In genomic region chr9:125438506-125439433, GRCh38 we compare ENCODE assay signal across 21 cellular contexts.
DNase-seq lines count a peak whose midpoint lies in the region; ATAC-seq, FAIRE-seq and TF ChIP-seq lines count a peak whose summit lies in the region.
"Had no signal": no experiment of that assay in that cellular context is flagged by ENCODE, and none has a peak within 500 bp of the region (broad histone marks: within the 10 kb centered on the region; RNA-seq: fewer than 3 reads in every experiment).

No MANE protein-coding gene starts in this region.

- H3K36me3 ChIP-seq in HepG2 (replicated peaks in 1 of 2; ENCODE audit: control insufficient read depth in 1 of 2, insufficient read depth in 2 of 2, low read length in 2 of 2) (peaks cover 4 to 11% of the 10 kb centered on the region in 2 experiments; a peak in 3 of 5 replicates), right lobe of liver (peaks cover 0 to 3% (median 0%) of the 10 kb centered on the region in 4 donors), hepatocyte (replicated peaks; ENCODE audit: insufficient read depth, low read depth) (no peaks in the 10 kb centered on the region)
- H3K36me3 ChIP-seq: MG63 had no signal

- DNase-seq in HepG2 (ENCODE audit: low spot score) (no peak), right lobe of liver (no peak), cerebellar nuclear complex (lab: John Stamatoyannopoulos, UW) (peak; percentile 24 to 42), mesenteric fat pad (ENCODE audit: low spot score) (peak; percentile 81), globus pallidus (ENCODE audit: low spot score) (no peak), hepatocyte (ENCODE audit: low spot score) (no peak)
- DNase-seq in central memory CD4-positive, alpha-beta T cell, result no peak
- DNase-seq: AML-193; CD4-positive, CD25-positive, alpha-beta regulatory T cell; GF-D8; KG1; MG63; NCI-H1105 treated with DMSO at 0.1 percent for 48 hours; NCI-H187 treated with DMSO at 0.1 percent for 48 hours; NCI-H2171; NCI-H446 treated with DMSO at 0.1 percent for 48 hours; NCI-H748 treated with DMSO at 0.1 percent for 48 hours; SIG-M5 had no signal

- H3K9me2 ChIP-seq in hepatocyte (replicated peaks; ENCODE audit: insufficient read depth), result no peaks in the 10 kb centered on the region

- H3K4me1 ChIP-seq in HepG2 (ENCODE audit: insufficient read depth, low read length), result no peaks in the 10 kb centered on the region
- no peaks in the 10 kb centered on the region for H3K4me1 ChIP-seq in right lobe of liver
- no peaks in the 10 kb centered on the region for H3K4me1 ChIP-seq in hepatocyte (ENCODE audit: insufficient read depth)

- no peak overlapping the region for H3K27ac ChIP-seq in HepG2 (ENCODE audit: extremely low read length, insufficient read depth, low read length)
- no peak overlapping the region for H3K27ac ChIP-seq in right lobe of liver
- no peak overlapping the region for H3K27ac ChIP-seq in hepatocyte

- intact Hi-C loops in HepG2 (cut with micrococcal nuclease; ENCODE audit: unreplicated experiment), result no loop called here
- intact Hi-C loops in right lobe of liver (cut with DNase I), result no loop called here

- no peak for TF ChIP-seq RAD21 in HepG2 (CRISPR knock-in tag; IDR thresholded peaks at IDR 0.05)

- H3K27me3 ChIP-seq in HepG2 (ENCODE audit: control insufficient read depth in 1 of 2, insufficient read depth in 2 of 2, low read length in 2 of 2), result no peaks in the 10 kb centered on the region
- no peaks in the 10 kb centered on the region for H3K27me3 ChIP-seq in right lobe of liver
- no peaks in the 10 kb centered on the region for H3K27me3 ChIP-seq in hepatocyte
- H3K27me3 ChIP-seq: MG63 had no signal

- no peaks in the 10 kb centered on the region for H4K20me1 ChIP-seq in HepG2 (ENCODE audit: insufficient read depth, low read length)
- H4K20me1 ChIP-seq in hepatocyte (ENCODE audit: insufficient read depth, poor library complexity, severe bottlenecking), result no peaks in the 10 kb centered on the region

- no TSS peak for BruUV-seq in HepG2 (replicated peaks; lab: Mats Ljungman, UMichigan)

- no peak overlapping the region for H3K9ac ChIP-seq in HepG2 (ENCODE audit: insufficient read depth, low read depth, low read length)

- ATAC-seq in HepG2 (no peak), right lobe of liver (no peak), HG03139 (IDR thresholded peaks at IDR 0.05; ENCODE audit: unreplicated experiment) (no peak)
- ATAC-seq: HCT116, Panc1 had no signal

- H2AFZ ChIP-seq in HepG2 (ENCODE audit: low read length), result no peak overlapping the region
- H2AFZ ChIP-seq in hepatocyte, result no peak overlapping the region

- TF ChIP-seq EP300 in HepG2 (IDR thresholded peaks at IDR 0.05; ENCODE audit: low read depth in 2 of 2, low read length in 2 of 2) (no peak), HepG2 (CRISPR knock-in tag; IDR thresholded peaks at IDR 0.05; ENCODE audit: borderline replicate concordance) (no peak)

- CTCF ChIA-PET in HepG2 (lab: Yijun Ruan, JAX; ENCODE audit: low intra/inter-chr PET ratio, low total read pairs), result no interaction called here

- H3K9me3 ChIP-seq in HepG2 (ENCODE audit: low read length) (no peaks in the 10 kb centered on the region), right lobe of liver (no peaks in the 10 kb centered on the region), hepatocyte (ENCODE audit: low read depth) (no peaks in the 10 kb centered on the region)
- H3K9me3 ChIP-seq: MG63 had no signal

- WGBS in HepG2 (ENCODE audit: low lambda C conversion rate), result 95% methylated on average over 17 of the region's 32 CpGs
- WGBS in right lobe of liver (ENCODE audit: insufficient coverage, low coverage, low lambda C conversion rate, missing lambda C conversion rate), result 87% methylated on average over 10 of the region's 32 CpGs
- 94% methylated on average over 32 of the region's 32 CpGs for WGBS in hepatocyte (ENCODE audit: low lambda C conversion rate, missing lambda C conversion rate)

- H3K4me2 ChIP-seq in HepG2 (ENCODE audit: low read depth, low read length), result no peak overlapping the region
- no peak overlapping the region for H3K4me2 ChIP-seq in hepatocyte

- H3K4me3 ChIP-seq in HepG2 (replicated peaks in 1 of 3; ENCODE audit: insufficient read depth in 1 of 3, low read depth in 2 of 3, low read length in 3 of 3) (no peak overlapping the region), right lobe of liver (no peak overlapping the region), hepatocyte (no peak overlapping the region)
- H3K4me3 ChIP-seq: MG63 had no signal

- TF ChIP-seq CTCF in HepG2 (CRISPR knock-in tag; IDR thresholded peaks at IDR 0.05), result no peak
- no peak for TF ChIP-seq CTCF in right lobe of liver (IDR thresholded peaks at IDR 0.05)
- TF ChIP-seq CTCF in hepatocyte (IDR thresholded peaks at IDR 0.05; ENCODE audit: poor library complexity), result no peak

- FAIRE-seq in HepG2 (lab: Jason Lieb, UNC), result no peak

- H3K79me2 ChIP-seq in HepG2 (ENCODE audit: insufficient read depth, low read length), result no peaks in the 10 kb centered on the region
- H3K79me2 ChIP-seq in hepatocyte, result no peaks in the 10 kb centered on the region

- POLR2A ChIA-PET in HepG2 (lab: Yijun Ruan, JAX), result no interaction called here

- no peak for TF ChIP-seq POLR2A in HepG2 (IDR thresholded peaks at IDR 0.05; ENCODE audit: insufficient read depth in 1 of 2, low read depth in 2 of 2, low read length in 2 of 2)
- no peak for TF ChIP-seq POLR2A in right lobe of liver (IDR thresholded peaks at IDR 0.05)

- in situ Hi-C loops in HepG2 (cut with HindIII; ENCODE audit: extremely low pct_ligation_motif_present, low pct_unique_long_range_greater_than_20kb), result no loop called here

TF ChIP-seq in HepG2, 621 proteins besides CTCF, POLR2A, EP300 and RAD21:
- TF ChIP-seq ARNT (IDR thresholded peaks at IDR 0.05), result no peak
- no peak for TF ChIP-seq CHD4 (IDR thresholded peaks at IDR 0.05; ENCODE audit: borderline replicate concordance, low read length)
- no peak for TF ChIP-seq FOXK1 (CRISPR knock-in tag; IDR thresholded peaks at IDR 0.05; ENCODE audit: borderline replicate concordance, low read depth)
- TF ChIP-seq IKZF1 (IDR thresholded peaks at IDR 0.05), result no peak
- TF ChIP-seq ZNF768 (CRISPR knock-in tag; IDR thresholded peaks at IDR 0.05), result peak; percentile 89
- TF ChIP-seq, protein P1, sequence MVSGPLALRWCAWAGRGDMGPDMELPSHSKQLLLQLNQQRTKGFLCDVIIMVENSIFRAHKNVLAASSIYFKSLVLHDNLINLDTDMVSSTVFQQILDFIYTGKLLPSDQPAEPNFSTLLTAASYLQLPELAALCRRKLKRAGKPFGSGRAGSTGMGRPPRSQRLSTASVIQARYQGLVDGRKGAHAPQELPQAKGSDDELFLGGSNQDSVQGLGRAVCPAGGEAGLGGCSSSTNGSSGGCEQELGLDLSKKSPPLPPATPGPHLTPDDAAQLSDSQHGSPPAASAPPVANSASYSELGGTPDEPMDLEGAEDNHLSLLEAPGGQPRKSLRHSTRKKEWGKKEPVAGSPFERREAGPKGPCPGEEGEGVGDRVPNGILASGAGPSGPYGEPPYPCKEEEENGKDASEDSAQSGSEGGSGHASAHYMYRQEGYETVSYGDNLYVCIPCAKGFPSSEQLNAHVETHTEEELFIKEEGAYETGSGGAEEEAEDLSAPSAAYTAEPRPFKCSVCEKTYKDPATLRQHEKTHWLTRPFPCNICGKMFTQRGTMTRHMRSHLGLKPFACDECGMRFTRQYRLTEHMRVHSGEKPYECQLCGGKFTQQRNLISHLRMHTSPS (CRISPR knock-in tag; IDR thresholded peaks at IDR 0.05; ENCODE audit: low read depth), result no peak

Comparison
In these comparisons a context has a peak if more than half of its experiments do, and no peak if none do; other contexts are left out.
1. DNase-seq: peak in cerebellar nuclear complex (2 of 2) and mesenteric fat pad (single experiment); none in HepG2 (single experiment), right lobe of liver (0 of 3), globus pallidus (single experiment), central memory CD4-positive, alpha-beta T cell (single experiment) and hepatocyte (single experiment).